ENCODE assay signal across 10 cellular contexts in genomic region chrX:68997911-68998310, GRCh38.
DNase-seq lines count a peak whose midpoint lies in the region; ATAC-seq and TF ChIP-seq lines count a peak whose summit lies in the region.
"Had no signal": no experiment of that assay in that cellular context is flagged by ENCODE, and none has a peak within 500 bp of the region (broad histone marks: within the 10 kb centered on the region; RNA-seq: fewer than 3 reads in every experiment).

No MANE protein-coding gene starts in this region.

- H3K4me1 ChIP-seq in RWPE2 (ENCODE audit: insufficient read depth, poor library complexity, severe bottlenecking) (peaks cover 28% of the 10 kb centered on the region), lung (ENCODE audit: control insufficient read depth in 2 of 2, insufficient read depth in 2 of 2, low read length in 2 of 2) (peaks cover 5 to 10% of the 10 kb centered on the region in 2 donors), uterus (peaks cover 0 to 7% of the 10 kb centered on the region in 2 donors)

- no peaks in the 10 kb centered on the region for H3K27me3 Mint-ChIP-seq in activated T-helper 2 cell treated with anti-CD3 and anti-CD28 coated beads, Interferon-gamma antibody, Interleukin-2, Interleukin-4, amounts not matched to agents 10 μg/mL and 5 μg/mL and 100 μg/mL, durations not matched to agents 14 hours and 24 hours and 36 hours (ENCODE audit: low read depth)

- H3K4me3 Mint-ChIP-seq in activated T-helper 2 cell treated with anti-CD3 and anti-CD28 coated beads, Interferon-gamma antibody, Interleukin-2, Interleukin-4, amounts not matched to agents 10 μg/mL and 5 μg/mL and 100 μg/mL, durations not matched to agents 14 hours and 24 hours and 36 hours (ENCODE audit: low read depth), result no peak overlapping the region

- no peaks in the 10 kb centered on the region for H3K4me1 Mint-ChIP-seq in activated T-helper 2 cell treated with anti-CD3 and anti-CD28 coated beads, Interferon-gamma antibody, Interleukin-2, Interleukin-4, amounts not matched to agents 10 μg/mL and 5 μg/mL and 100 μg/mL, durations not matched to agents 14 hours and 24 hours and 36 hours (ENCODE audit: low read depth)

- TF ChIP-seq CTCF in RWPE2 (IDR thresholded peaks at IDR 0.05; ENCODE audit: poor library complexity, severe bottlenecking), result no peak
- no peak for TF ChIP-seq CTCF in lung (IDR thresholded peaks at IDR 0.05; ENCODE audit: control extremely low read depth, extremely low read depth)
- TF ChIP-seq CTCF in uterus (IDR thresholded peaks at IDR 0.05), result no peak

- H3K4me3 ChIP-seq in RWPE2 (ENCODE audit: severe bottlenecking), result no peak overlapping the region
- no peak overlapping the region for H3K4me3 ChIP-seq in lung
- no peak overlapping the region for H3K4me3 ChIP-seq in uterus
- H3K4me3 ChIP-seq: cardiac muscle cell had no signal

- DNase-seq in RWPE2 (ENCODE audit: low spot score) (no peak), fibroblast of gingiva (ENCODE audit: low read depth) (peak; percentile 16), lung (ENCODE audit: low spot score) (peak; percentile 34), uterus (peak; percentile 78 to 80)
- DNase-seq in activated T-helper 2 cell treated with anti-CD3 and anti-CD28 coated beads, Interferon-gamma antibody, Interleukin-2, Interleukin-4, amounts not matched to agents 10 μg/mL and 5 μg/mL and 100 μg/mL, durations not matched to agents 14 hours and 24 hours and 36 hours (ENCODE audit: low spot score), result no peak
- DNase-seq in activated naive CD4-positive, alpha-beta T cell treated with anti-CD3 and anti-CD28 coated beads, Interleukin-2, amount 50 U/mL, for 16 hours, result no peak
- DNase-seq: activated CD8-positive, alpha-beta memory T cell treated with anti-CD3 and anti-CD28 coated beads, Interleukin-2, amount 50 U/mL, for 48 hours; small intestine had no signal

- ATAC-seq in RWPE2 (ENCODE audit: low read depth) (no peak), lung (ENCODE audit: insufficient read depth, low FRiP score) (no peak), GM18517 (IDR thresholded peaks at IDR 0.05; ENCODE audit: unreplicated experiment) (no peak)

- H3K27me3 ChIP-seq in RWPE2 (ENCODE audit: insufficient read depth, poor library complexity, severe bottlenecking) (no peaks in the 10 kb centered on the region), lung (ENCODE audit: control insufficient read depth, insufficient read depth) (no peaks in the 10 kb centered on the region), uterus (no peaks in the 10 kb centered on the region)
- H3K27me3 ChIP-seq: cardiac muscle cell had no signal

- H3K36me3 ChIP-seq in RWPE2 (ENCODE audit: low read depth), result no peaks in the 10 kb centered on the region
- H3K36me3 ChIP-seq in lung (ENCODE audit: control insufficient read depth in 2 of 2, insufficient read depth in 2 of 2, low read length in 2 of 2), result no peaks in the 10 kb centered on the region
- no peaks in the 10 kb centered on the region for H3K36me3 ChIP-seq in uterus
- H3K36me3 ChIP-seq: cardiac muscle cell had no signal

- no peak for TF ChIP-seq POLR2A in uterus (IDR thresholded peaks at IDR 0.05)

- H3K9me3 ChIP-seq in RWPE2 (ENCODE audit: severe bottlenecking) (no peaks in the 10 kb centered on the region), lung (ENCODE audit: control insufficient read depth in 2 of 2, insufficient read depth in 1 of 2, low read length in 1 of 2) (peaks cover 0 to 3% of the 10 kb centered on the region in 2 donors), uterus (no peaks in the 10 kb centered on the region)

- H3K9me3 Mint-ChIP-seq in activated T-helper 2 cell treated with anti-CD3 and anti-CD28 coated beads, Interferon-gamma antibody, Interleukin-2, Interleukin-4, amounts not matched to agents 10 μg/mL and 5 μg/mL and 100 μg/mL, durations not matched to agents 14 hours and 24 hours and 36 hours, result no peaks in the 10 kb centered on the region

- H3K27ac Mint-ChIP-seq in activated T-helper 2 cell treated with anti-CD3 and anti-CD28 coated beads, Interferon-gamma antibody, Interleukin-2, Interleukin-4, amounts not matched to agents 10 μg/mL and 5 μg/mL and 100 μg/mL, durations not matched to agents 14 hours and 24 hours and 36 hours, result no peak overlapping the region

- WGBS in lung, 2 donors, result 47 to 63% methylated on average over 2 of the region's 2 CpGs

- H3K36me3 Mint-ChIP-seq in activated T-helper 2 cell treated with anti-CD3 and anti-CD28 coated beads, Interferon-gamma antibody, Interleukin-2, Interleukin-4, amounts not matched to agents 10 μg/mL and 5 μg/mL and 100 μg/mL, durations not matched to agents 14 hours and 24 hours and 36 hours (ENCODE audit: low read depth), result no peaks in the 10 kb centered on the region

- intact Hi-C loops in uterus (cut with DNase I; ENCODE audit: low total_unique reads), result no loop called here
- intact Hi-C loops in activated T-helper 2 cell treated with anti-CD3 and anti-CD28 coated beads, Interferon-gamma antibody, Interleukin-2, Interleukin-4, amounts not matched to agents 10 μg/mL and 5 μg/mL and 100 μg/mL, durations not matched to agents 14 hours and 24 hours and 36 hours (cut with micrococcal nuclease), result no loop called here

- H3K27ac ChIP-seq in RWPE2 (ENCODE audit: poor library complexity, severe bottlenecking) (peak overlapping the region; percentile 78), lung (ENCODE audit: low read depth in 1 of 2, low read length in 1 of 2) (no peak overlapping the region), uterus (peak overlapping the region; percentile 73 to 77)
- H3K27ac ChIP-seq: cardiac muscle cell had no signal

Comparison
In these comparisons a context has a peak if more than half of its experiments do, and no peak if none do; other contexts are left out.
1. DNase-seq: peak in fibroblast of gingiva (single experiment), lung (single experiment) and uterus (2 of 2); none in RWPE2 (single experiment), activated T-helper 2 cell treated with anti-CD3 and anti-CD28 coated beads, Interferon-gamma antibody, Interleukin-2, Interleukin-4, amounts not matched to agents 10 μg/mL and 5 μg/mL and 100 μg/mL, durations not matched to agents 14 hours and 24 hours and 36 hours (single experiment) and activated naive CD4-positive, alpha-beta T cell treated with anti-CD3 and anti-CD28 coated beads, Interleukin-2, amount 50 U/mL, for 16 hours (single experiment).
2. H3K27ac ChIP-seq: peak in RWPE2 (single experiment) and uterus (2 of 2); none in lung (0 of 2).